8 cellular contexts compared by ENCODE assay signal in genomic region chr2:10057231-10058107, GRCh38. TPM values are rescaled to one million over a fixed set of nuclear protein-coding genes. Genes with fewer than 3 reads are reported as not detected.
A peak's percentile ranks its signal among the peaks of the same experiment; 100 is the strongest.
DNase-seq lines count a peak whose midpoint lies in the region; ATAC-seq and TF ChIP-seq lines count a peak whose summit lies in the region.

No MANE protein-coding gene starts in this region.

- peaks cover under 1% of the 10 kb centered on the region; the same call in 2 of the 3 replicates for H3K36me3 Mint-ChIP-seq in GM23338 (ENCODE audit: low read depth)

- H3K27ac ChIP-seq in GM23338 (ENCODE audit: low read depth) (peak overlapping the region; percentile 64), lower lobe of right lung (peak overlapping the region; percentile 62), uterus (peak overlapping the region; percentile 76 to 78)

- no peaks in the 10 kb centered on the region for H3K9me3 Mint-ChIP-seq in GM23338

- H3K36me3 ChIP-seq in GM23338 (ENCODE audit: insufficient read depth) = no peaks in the 10 kb centered on the region
- H3K36me3 ChIP-seq in lower lobe of right lung = peaks cover 34% of the 10 kb centered on the region
- H3K36me3 ChIP-seq in uterus = no peaks in the 10 kb centered on the region

- TF ChIP-seq POLR2A in uterus (IDR thresholded peaks at IDR 0.05) = no peak

- TF ChIP-seq CTCF in GM23338 (conservative IDR thresholded peaks at IDR 0.05; ENCODE audit: low read depth in 2 of 2) (no peak), lower lobe of right lung (IDR thresholded peaks at IDR 0.05) (no peak), uterus (IDR thresholded peaks at IDR 0.05) (no peak)

- no peak overlapping the region for H3K27ac Mint-ChIP-seq in GM23338

- intact Hi-C loops in lower lobe of right lung (cut with DNase I) = no loop called here
- intact Hi-C loops in uterus (cut with DNase I; ENCODE audit: low total_unique reads) = no loop called here

- peaks cover 19% of the 10 kb centered on the region for H3K4me1 Mint-ChIP-seq in GM23338

- peak overlapping the region; percentile 84 for H3K4me2 ChIP-seq in GM23338

- H3K9me3 ChIP-seq in lower lobe of right lung (no peaks in the 10 kb centered on the region), uterus (no peaks in the 10 kb centered on the region)

- H3K27me3 ChIP-seq in GM23338 (ENCODE audit: insufficient read depth) (no peaks in the 10 kb centered on the region), lower lobe of right lung (ENCODE audit: low read depth) (no peaks in the 10 kb centered on the region), uterus (no peaks in the 10 kb centered on the region)

- H3K4me1 ChIP-seq in GM23338 (ENCODE audit: insufficient read depth) (peaks cover 6% of the 10 kb centered on the region; the same call in 1 of the 2 replicates), lower lobe of right lung (peaks cover 40% of the 10 kb centered on the region), uterus (no peaks in the 10 kb centered on the region)

- ATAC-seq in GM23338 (peak; percentile 88), lower lobe of right lung (peak; percentile 58 to 67), GM21367 (IDR thresholded peaks at IDR 0.05; ENCODE audit: unreplicated experiment) (no peak), HG03521 (IDR thresholded peaks at IDR 0.05; ENCODE audit: unreplicated experiment) (no peak), HG03175 (IDR thresholded peaks at IDR 0.05; ENCODE audit: unreplicated experiment) (no peak)

- H3K79me2 ChIP-seq in GM23338 (replicated peaks; ENCODE audit: insufficient read depth) = no peaks in the 10 kb centered on the region

- peak overlapping the region; percentile 63 for H2AFZ ChIP-seq in GM23338

- H3K9me2 ChIP-seq in GM23338 (ENCODE audit: insufficient read depth) = no peaks in the 10 kb centered on the region

- H3F3A ChIP-seq in GM23338 (replicated peaks; ENCODE audit: low read depth) = peaks cover 13% of the 10 kb centered on the region; the same call in 1 of the 2 replicates

- no peaks in the 10 kb centered on the region for H4K20me1 ChIP-seq in GM23338 (replicated peaks; ENCODE audit: insufficient read depth)

- peaks cover 10% of the 10 kb centered on the region for H3K27me3 Mint-ChIP-seq in GM23338 (ENCODE audit: insufficient read depth, low read depth, poor library complexity)

- peak; percentile 95 for DNase-seq in GM23338 (ENCODE audit: low spot score)
- peak; percentile 81 for DNase-seq in NCI-H82 (lab: John Stamatoyannopoulos, UW)
- peak; percentile 86 for DNase-seq in dedifferentiated amniotic fluid mesenchymal stem cell (ENCODE audit: extremely low spot score)
- peak; percentile 62 for DNase-seq in lower lobe of right lung
- DNase-seq in uterus = peak in 1 of 2 donors; percentile 70

- H3K4me3 Mint-ChIP-seq in GM23338 = peak overlapping the region; percentile 75

- H3K4me3 ChIP-seq in GM23338 (peak overlapping the region; percentile 54), lower lobe of right lung (peak overlapping the region; percentile 30), uterus (peak overlapping the region; percentile 4 to 14)

TF ChIP-seq in GM23338, 12 proteins besides CTCF, POLR2A, EP300 and RAD21:
- TF ChIP-seq, protein P1, sequence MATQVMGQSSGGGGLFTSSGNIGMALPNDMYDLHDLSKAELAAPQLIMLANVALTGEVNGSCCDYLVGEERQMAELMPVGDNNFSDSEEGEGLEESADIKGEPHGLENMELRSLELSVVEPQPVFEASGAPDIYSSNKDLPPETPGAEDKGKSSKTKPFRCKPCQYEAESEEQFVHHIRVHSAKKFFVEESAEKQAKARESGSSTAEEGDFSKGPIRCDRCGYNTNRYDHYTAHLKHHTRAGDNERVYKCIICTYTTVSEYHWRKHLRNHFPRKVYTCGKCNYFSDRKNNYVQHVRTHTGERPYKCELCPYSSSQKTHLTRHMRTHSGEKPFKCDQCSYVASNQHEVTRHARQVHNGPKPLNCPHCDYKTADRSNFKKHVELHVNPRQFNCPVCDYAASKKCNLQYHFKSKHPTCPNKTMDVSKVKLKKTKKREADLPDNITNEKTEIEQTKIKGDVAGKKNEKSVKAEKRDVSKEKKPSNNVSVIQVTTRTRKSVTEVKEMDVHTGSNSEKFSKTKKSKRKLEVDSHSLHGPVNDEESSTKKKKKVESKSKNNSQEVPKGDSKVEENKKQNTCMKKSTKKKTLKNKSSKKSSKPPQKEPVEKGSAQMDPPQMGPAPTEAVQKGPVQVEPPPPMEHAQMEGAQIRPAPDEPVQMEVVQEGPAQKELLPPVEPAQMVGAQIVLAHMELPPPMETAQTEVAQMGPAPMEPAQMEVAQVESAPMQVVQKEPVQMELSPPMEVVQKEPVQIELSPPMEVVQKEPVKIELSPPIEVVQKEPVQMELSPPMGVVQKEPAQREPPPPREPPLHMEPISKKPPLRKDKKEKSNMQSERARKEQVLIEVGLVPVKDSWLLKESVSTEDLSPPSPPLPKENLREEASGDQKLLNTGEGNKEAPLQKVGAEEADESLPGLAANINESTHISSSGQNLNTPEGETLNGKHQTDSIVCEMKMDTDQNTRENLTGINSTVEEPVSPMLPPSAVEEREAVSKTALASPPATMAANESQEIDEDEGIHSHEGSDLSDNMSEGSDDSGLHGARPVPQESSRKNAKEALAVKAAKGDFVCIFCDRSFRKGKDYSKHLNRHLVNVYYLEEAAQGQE (IDR thresholded peaks at IDR 0.05; ENCODE audit: unreplicated experiment) = peak; percentile 10
- TF ChIP-seq ZNF114 (CRISPR knock-in tag; IDR thresholded peaks at IDR 0.05) = no peak
- peak; percentile 45 for TF ChIP-seq POLR2AphosphoS5 (IDR thresholded peaks at IDR 0.05; ENCODE audit: low read depth)

RNA-seq across cellular contexts. Expression of gene KLF11, which starts 14.1 kb away (rescaled TPM):
- 5.1 and 5.6 TPM in 2 replicates for total RNA-seq in GM23338 (2014; rRNA removed; shearing (Covaris generic))
- polyA plus RNA-seq in GM23338 (2016; fragmentation: Nextera tagmentation; extraction: Ambion mirVana) = 1.4 and 1.6 TPM in 2 replicates
- total RNA-seq in lower lobe of right lung = 40.8 TPM
- 10 to 100 TPM; 23.4 to 49.9 (median 31.7) TPM for total RNA-seq in uterus

RNA-seq across cellular contexts. Expression of gene CYS1, which starts 22.7 kb away (rescaled TPM):
- 0.04 and 0.31 TPM in 2 replicates for total RNA-seq in GM23338 (2014; rRNA removed; shearing (Covaris generic))
- polyA plus RNA-seq in GM23338 (2016; fragmentation: Nextera tagmentation; extraction: Ambion mirVana) = 0.30 and 0.32 TPM in 2 replicates
- total RNA-seq in lower lobe of right lung (2.6 TPM), uterus (10 to 100 TPM in 2 of 4 donors, 1 to 10 TPM in 2; 7.2 to 15.5 (median 11.2) TPM)

Comparison
In these comparisons a context has a peak if more than half of its experiments do, and no peak if none do; other contexts are left out.
1. ATAC-seq: peak in GM23338 (single experiment) and lower lobe of right lung (2 of 2); none in GM21367 (single experiment), HG03521 (single experiment) and HG03175 (single experiment).
2. Peak in every context shown above with its lines, with median percentiles within 50 percentile points of each other: H3K27ac ChIP-seq and H3K4me3 ChIP-seq.